8 cellular contexts compared by ENCODE assay signal in genomic region chr12:50401383-50402155, GRCh38. TPM values are rescaled to one million over a fixed set of nuclear protein-coding genes. Genes with fewer than 3 reads are reported as not detected.
DNase-seq lines count a peak whose midpoint lies in the region; ATAC-seq and TF ChIP-seq lines count a peak whose summit lies in the region.

No MANE protein-coding gene starts in this region.

- peaks cover 0 to 6% of the 10 kb centered on the region in 2 donors for H3K27me3 Mint-ChIP-seq in natural killer cell (ENCODE audit: low read depth in 2 of 2)

- no peaks in the 10 kb centered on the region for H3K9me3 ChIP-seq in WERI-Rb-1 (ENCODE audit: severe bottlenecking)

- peak overlapping the region; percentile 98 for H3K4me3 ChIP-seq in WERI-Rb-1 (ENCODE audit: low read depth, low read length)

- H3K27ac Mint-ChIP-seq in natural killer cell = peak overlapping the region; percentile 92 to 96

- H3K4me1 Mint-ChIP-seq in natural killer cell = peaks cover 35 to 36% of the 10 kb centered on the region in 2 donors

- H3K36me3 ChIP-seq in WERI-Rb-1 = no peaks in the 10 kb centered on the region; the same call in 1 of the 2 replicates

- DNase-seq in ELF-1 (ENCODE audit: low read depth, low spot score) (peak; percentile 12), WERI-Rb-1 (no peak), fibroblast of peridontal ligament (ENCODE audit: extremely low read depth) (peak; percentile 81), natural killer cell (no peak), NCI-H526 (lab: John Stamatoyannopoulos, UW) (no peak)

- TF ChIP-seq CTCF in WERI-Rb-1 (IDR thresholded peaks at IDR 0.05; ENCODE audit: low read depth, low read length) = no peak
- no peak for TF ChIP-seq CTCF in natural killer cell (IDR thresholded peaks at IDR 0.05)

- ATAC-seq in HG03039 (IDR thresholded peaks at IDR 0.05; ENCODE audit: unreplicated experiment) (peak; percentile 5), natural killer cell (no peak), GM21786 (IDR thresholded peaks at IDR 0.05; ENCODE audit: unreplicated experiment) (no peak), HG02884 (IDR thresholded peaks at IDR 0.05; ENCODE audit: unreplicated experiment) (no peak)

- H3K27ac ChIP-seq in WERI-Rb-1 = peak overlapping the region; percentile 86

- H3K27me3 ChIP-seq in WERI-Rb-1 (ENCODE audit: insufficient read depth, low read depth, severe bottlenecking) = no peaks in the 10 kb centered on the region

- H3K9me3 Mint-ChIP-seq in natural killer cell = no peaks in the 10 kb centered on the region

- no peaks in the 10 kb centered on the region for H3K36me3 Mint-ChIP-seq in natural killer cell

- H3K4me3 Mint-ChIP-seq in natural killer cell = peak overlapping the region; percentile 99

- intact Hi-C loops in natural killer cell (cut with micrococcal nuclease) = loop anchor here (10.0 kb wide), 1 partner anchor 177 kb away; no protein-coding TSS in a partner anchor

RNA-seq across cellular contexts. Expression of gene LARP4, which starts 0.9 kb away (rescaled TPM):
- 10 to 100 TPM; 25.1 to 41.1 (median 35.3) TPM for total RNA-seq in natural killer cell

RNA-seq across cellular contexts. Expression of gene FAM186A, which starts 5.2 kb away (rescaled TPM):
- total RNA-seq in natural killer cell = not detected

Comparison
In these comparisons a context has a peak if more than half of its experiments do, and no peak if none do; other contexts are left out.
1. DNase-seq: peak in ELF-1 (single experiment) and fibroblast of peridontal ligament (single experiment); none in WERI-Rb-1 (single experiment), natural killer cell (single experiment) and NCI-H526 (0 of 2).